ENCODE assay signal across 1 cellular context in genomic region chr7:80135306-80136104, GRCh38.
TF ChIP-seq lines count a peak whose summit lies in the region.

No MANE protein-coding gene starts in this region.

TF ChIP-seq in HepG2, 621 proteins besides CTCF, POLR2A, EP300 and RAD21 (continued from another document):
- peak; percentile 49; the same call in 1 of the 2 replicates for TF ChIP-seq ZNF687 (CRISPR knock-in tag; IDR thresholded peaks at IDR 0.05)
- no peak for TF ChIP-seq ZBTB20 (CRISPR knock-in tag; IDR thresholded peaks at IDR 0.05; ENCODE audit: borderline replicate concordance, low read depth)
- TF ChIP-seq HNF1A (IDR thresholded peaks at IDR 0.05; ENCODE audit: low read depth), result no peak
- no peak for TF ChIP-seq HNF1A (CRISPR knock-in tag; IDR thresholded peaks at IDR 0.05; ENCODE audit: borderline replicate concordance)
- no peak for TF ChIP-seq TEAD3 (CRISPR knock-in tag; optimal IDR thresholded peaks at IDR 0.05; ENCODE audit: borderline replicate concordance)
- TF ChIP-seq HNRNPLL (IDR thresholded peaks at IDR 0.05; ENCODE audit: low read depth, low read length, poor library complexity, severe bottlenecking), result peak; percentile 35
- TF ChIP-seq GABPB1 (CRISPR knock-in tag; IDR thresholded peaks at IDR 0.05), result peak; percentile 37; the same call in 1 of the 2 replicates
- TF ChIP-seq ZNF276 (CRISPR knock-in tag; IDR thresholded peaks at IDR 0.05; ENCODE audit: low read depth), result no peak
- no peak for TF ChIP-seq ZNF367 (CRISPR knock-in tag; IDR thresholded peaks at IDR 0.05; ENCODE audit: borderline replicate concordance)
- TF ChIP-seq PCBP1 (IDR thresholded peaks at IDR 0.05; ENCODE audit: borderline replicate concordance, low read depth, low read length), result no peak
- TF ChIP-seq ELK4 (CRISPR knock-in tag; IDR thresholded peaks at IDR 0.05; ENCODE audit: borderline replicate concordance), result no peak
- no peak for TF ChIP-seq ZNF275 (CRISPR knock-in tag; IDR thresholded peaks at IDR 0.05; ENCODE audit: borderline replicate concordance)
- TF ChIP-seq ZNF205 (CRISPR knock-in tag; IDR thresholded peaks at IDR 0.05), result no peak
- 0 out of 2 replicates have a peak, but pooled peaks have one; percentile 10 for TF ChIP-seq SP4 (CRISPR knock-in tag; IDR thresholded peaks at IDR 0.05)
- TF ChIP-seq TBX2 (CRISPR knock-in tag; IDR thresholded peaks at IDR 0.05; ENCODE audit: borderline replicate concordance), result peak; percentile 24; the same call in 1 of the 2 replicates
- no peak for TF ChIP-seq ZSCAN9 (CRISPR knock-in tag; IDR thresholded peaks at IDR 0.05; ENCODE audit: borderline replicate concordance)
- no peak for TF ChIP-seq ATAD3A (CRISPR knock-in tag; IDR thresholded peaks at IDR 0.05)
- TF ChIP-seq ZNF121 (CRISPR knock-in tag; IDR thresholded peaks at IDR 0.05), result no peak
